1 cellular context compared by ENCODE assay signal in genomic region chr12:47652491-47653234, GRCh38.
TF ChIP-seq lines count a peak whose summit lies in the region.

No MANE protein-coding gene starts in this region.

TF ChIP-seq in K562, 482 proteins besides CTCF, POLR2A, EP300 and RAD21:
- TF ChIP-seq CEBPZ (IDR thresholded peaks at IDR 0.05; ENCODE audit: borderline replicate concordance, low read depth, low read length) (no peak), U2AF2 (optimal IDR thresholded peaks at IDR 0.05; ENCODE audit: low read depth, low read length) (no peak), ZNF766 (CRISPR knock-in tag; conservative IDR thresholded peaks at IDR 0.05) (no peak), ZNF395 (CRISPR knock-in tag; IDR thresholded peaks at IDR 0.05) (no peak), GTF2E2 (tag; IDR thresholded peaks at IDR 0.05) (no peak), CBFA2T3 (IDR thresholded peaks at IDR 0.05) (peak; percentile 60), SLC30A9 (CRISPR knock-in tag; IDR thresholded peaks at IDR 0.05) (no peak), CBFA2T2 (conservative IDR thresholded peaks at IDR 0.05) (peak; percentile 30), IRF9 (tag; IDR thresholded peaks at IDR 0.05) (no peak), E2F4 (CRISPR knock-in tag; IDR thresholded peaks at IDR 0.05; ENCODE audit: low read depth) (no peak)
- TF ChIP-seq, protein P1, sequence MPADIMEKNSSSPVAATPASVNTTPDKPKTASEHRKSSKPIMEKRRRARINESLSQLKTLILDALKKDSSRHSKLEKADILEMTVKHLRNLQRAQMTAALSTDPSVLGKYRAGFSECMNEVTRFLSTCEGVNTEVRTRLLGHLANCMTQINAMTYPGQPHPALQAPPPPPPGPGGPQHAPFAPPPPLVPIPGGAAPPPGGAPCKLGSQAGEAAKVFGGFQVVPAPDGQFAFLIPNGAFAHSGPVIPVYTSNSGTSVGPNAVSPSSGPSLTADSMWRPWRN (IDR thresholded peaks at IDR 0.05; ENCODE audit: low read depth): no peak
